Comparison of ENCODE assay signal across 3 cellular contexts in genomic region chr4:186249785-186250739, GRCh38.
TF ChIP-seq lines count a peak whose summit lies in the region.

No MANE protein-coding gene starts in this region.

TF ChIP-seq in liver, 16 proteins besides CTCF, POLR2A, EP300 and RAD21:
- TF ChIP-seq REST (IDR thresholded peaks at IDR 0.05) (no peak), MAX (IDR thresholded peaks at IDR 0.05) (no peak), HNF4A (conservative IDR thresholded peaks at IDR 0.05) (no peak), RXRA (IDR thresholded peaks at IDR 0.05) (no peak), SP1 (IDR thresholded peaks at IDR 0.05) (no peak), GABPA (IDR thresholded peaks at IDR 0.05 in 1 of 2, conservative IDR thresholded peaks at IDR 0.05 in 1 of 2) (no peak), JUND (IDR thresholded peaks at IDR 0.05) (no peak), FOXA2 (IDR thresholded peaks at IDR 0.05) (no peak), NR2F2 (IDR thresholded peaks at IDR 0.05) (no peak), EGR1 (IDR thresholded peaks at IDR 0.05; ENCODE audit: low read depth in 2 of 2) (no peak), ATF3 (IDR thresholded peaks at IDR 0.05) (no peak), ZBTB33 (IDR thresholded peaks at IDR 0.05) (no peak), HNF4G (IDR thresholded peaks at IDR 0.05) (no peak), YY1 (IDR thresholded peaks at IDR 0.05) (no peak), TAF1 (conservative IDR thresholded peaks at IDR 0.05) (no peak), FOXA1 (IDR thresholded peaks at IDR 0.05) (no peak)
TF ChIP-seq in liver: peak in this region for 0.

TF ChIP-seq in HepG2, 621 proteins besides CTCF, POLR2A, EP300 and RAD21:
- TF ChIP-seq, protein P1, sequence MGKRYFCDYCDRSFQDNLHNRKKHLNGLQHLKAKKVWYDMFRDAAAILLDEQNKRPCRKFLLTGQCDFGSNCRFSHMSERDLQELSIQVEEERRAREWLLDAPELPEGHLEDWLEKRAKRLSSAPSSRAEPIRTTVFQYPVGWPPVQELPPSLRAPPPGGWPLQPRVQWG (CRISPR knock-in tag; IDR thresholded peaks at IDR 0.05; ENCODE audit: borderline replicate concordance, low read depth): no peak
- TF ChIP-seq RBFOX2 (IDR thresholded peaks at IDR 0.05; ENCODE audit: low read depth, low read length): no peak
- TF ChIP-seq TOPORS (CRISPR knock-in tag; IDR thresholded peaks at IDR 0.05): no peak

TF ChIP-seq in HEK293T, 16 proteins besides CTCF, POLR2A, EP300 and RAD21:
- TF ChIP-seq SP1 (IDR thresholded peaks at IDR 0.05): no peak
- no peak for TF ChIP-seq L3MBTL2 (conservative IDR thresholded peaks at IDR 0.05)
